1 cellular context compared by ENCODE assay signal in the genomic region with DNA sequence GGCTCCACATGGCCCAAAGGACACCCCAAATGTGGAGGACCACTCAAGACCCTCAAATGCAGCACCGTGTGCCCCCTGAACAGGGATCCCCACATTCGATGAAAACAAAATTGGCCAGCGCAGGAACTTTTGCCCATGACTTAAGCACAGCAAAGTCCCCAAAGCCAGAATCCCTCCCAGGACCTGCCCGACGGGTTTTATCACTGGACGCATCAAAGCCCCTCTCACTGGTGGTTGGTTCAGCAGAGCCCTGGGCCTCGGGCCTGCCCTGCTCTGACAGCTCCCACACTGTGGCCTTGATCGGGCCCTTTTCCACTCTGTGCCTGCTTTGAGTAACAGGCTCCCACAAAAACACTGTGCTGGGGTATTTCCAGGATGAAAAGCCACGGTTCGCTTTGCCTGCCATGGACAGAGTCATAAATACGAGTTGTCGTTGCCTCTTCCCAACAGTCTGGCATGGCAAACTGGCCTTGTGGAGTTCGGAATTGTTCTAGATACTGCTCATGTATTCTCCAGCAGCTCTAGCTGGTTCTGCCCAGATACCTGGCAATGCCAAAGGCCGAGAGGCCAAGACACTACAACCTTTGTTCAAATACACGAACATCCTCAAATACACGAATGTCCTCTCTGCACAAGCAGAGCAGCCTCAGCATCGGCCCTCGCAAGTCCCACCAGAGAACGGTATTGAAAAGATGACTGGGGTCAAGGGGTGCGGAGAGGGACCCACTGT.
TF ChIP-seq lines count a peak whose summit lies in the region.

No MANE protein-coding gene starts in this region.

TF ChIP-seq in liver, 16 proteins besides CTCF, POLR2A, EP300 and RAD21:
- TF ChIP-seq GABPA (IDR thresholded peaks at IDR 0.05 in 1 of 2, conservative IDR thresholded peaks at IDR 0.05 in 1 of 2) (no peak), NR2F2 (IDR thresholded peaks at IDR 0.05) (no peak), TAF1 (conservative IDR thresholded peaks at IDR 0.05) (no peak), JUND (IDR thresholded peaks at IDR 0.05) (no peak), FOXA1 (IDR thresholded peaks at IDR 0.05) (no peak), SP1 (IDR thresholded peaks at IDR 0.05) (no peak), YY1 (IDR thresholded peaks at IDR 0.05) (no peak), FOXA2 (IDR thresholded peaks at IDR 0.05) (no peak)
- TF ChIP-seq, protein P1, sequence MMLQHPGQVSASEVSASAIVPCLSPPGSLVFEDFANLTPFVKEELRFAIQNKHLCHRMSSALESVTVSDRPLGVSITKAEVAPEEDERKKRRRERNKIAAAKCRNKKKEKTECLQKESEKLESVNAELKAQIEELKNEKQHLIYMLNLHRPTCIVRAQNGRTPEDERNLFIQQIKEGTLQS (IDR thresholded peaks at IDR 0.05) = no peak
- TF ChIP-seq, protein P2, sequence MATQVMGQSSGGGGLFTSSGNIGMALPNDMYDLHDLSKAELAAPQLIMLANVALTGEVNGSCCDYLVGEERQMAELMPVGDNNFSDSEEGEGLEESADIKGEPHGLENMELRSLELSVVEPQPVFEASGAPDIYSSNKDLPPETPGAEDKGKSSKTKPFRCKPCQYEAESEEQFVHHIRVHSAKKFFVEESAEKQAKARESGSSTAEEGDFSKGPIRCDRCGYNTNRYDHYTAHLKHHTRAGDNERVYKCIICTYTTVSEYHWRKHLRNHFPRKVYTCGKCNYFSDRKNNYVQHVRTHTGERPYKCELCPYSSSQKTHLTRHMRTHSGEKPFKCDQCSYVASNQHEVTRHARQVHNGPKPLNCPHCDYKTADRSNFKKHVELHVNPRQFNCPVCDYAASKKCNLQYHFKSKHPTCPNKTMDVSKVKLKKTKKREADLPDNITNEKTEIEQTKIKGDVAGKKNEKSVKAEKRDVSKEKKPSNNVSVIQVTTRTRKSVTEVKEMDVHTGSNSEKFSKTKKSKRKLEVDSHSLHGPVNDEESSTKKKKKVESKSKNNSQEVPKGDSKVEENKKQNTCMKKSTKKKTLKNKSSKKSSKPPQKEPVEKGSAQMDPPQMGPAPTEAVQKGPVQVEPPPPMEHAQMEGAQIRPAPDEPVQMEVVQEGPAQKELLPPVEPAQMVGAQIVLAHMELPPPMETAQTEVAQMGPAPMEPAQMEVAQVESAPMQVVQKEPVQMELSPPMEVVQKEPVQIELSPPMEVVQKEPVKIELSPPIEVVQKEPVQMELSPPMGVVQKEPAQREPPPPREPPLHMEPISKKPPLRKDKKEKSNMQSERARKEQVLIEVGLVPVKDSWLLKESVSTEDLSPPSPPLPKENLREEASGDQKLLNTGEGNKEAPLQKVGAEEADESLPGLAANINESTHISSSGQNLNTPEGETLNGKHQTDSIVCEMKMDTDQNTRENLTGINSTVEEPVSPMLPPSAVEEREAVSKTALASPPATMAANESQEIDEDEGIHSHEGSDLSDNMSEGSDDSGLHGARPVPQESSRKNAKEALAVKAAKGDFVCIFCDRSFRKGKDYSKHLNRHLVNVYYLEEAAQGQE (IDR thresholded peaks at IDR 0.05) = no peak
